21 cellular contexts compared by ENCODE assay signal in genomic region chr17:34763727-34764665, GRCh38.
DNase-seq lines count a peak whose midpoint lies in the region; ATAC-seq and TF ChIP-seq lines count a peak whose summit lies in the region.
"Had no signal": no experiment of that assay in that cellular context is flagged by ENCODE, and none has a peak within 500 bp of the region (broad histone marks: within the 10 kb centered on the region; RNA-seq: fewer than 3 reads in every experiment).

No MANE protein-coding gene starts in this region.

- H3K23me2 ChIP-seq in H9 (ENCODE audit: insufficient read length, low read depth, low read length, poor library complexity, severe bottlenecking), result no peaks in the 10 kb centered on the region

- no peak for TF ChIP-seq CTCF in CD14-positive monocyte (IDR thresholded peaks at IDR 0.05)
- no peak for TF ChIP-seq CTCF in H9 (conservative IDR thresholded peaks at IDR 0.05)

- WGBS in H9 (ENCODE audit: extremely low coverage, insufficient read length, low lambda C conversion rate), result no CpG with 5 or more reads among the region's 7 CpGs

- no peak overlapping the region for H4K91ac ChIP-seq in H9 (ENCODE audit: insufficient read length, low read depth, low read length)

- peaks cover 5% of the 10 kb centered on the region; the same call in 1 of the 2 replicates for H3K4me1 ChIP-seq in H9 (ENCODE audit: insufficient read depth, low read length)
- H3K4me1 ChIP-seq: parathyroid adenoma, upper lobe of right lung had no signal

- no peak overlapping the region for H2BK120ac ChIP-seq in H9 (ENCODE audit: low read depth, low read length, poor library complexity, severe bottlenecking)

- no peak overlapping the region for H2BK5ac ChIP-seq in H9 (ENCODE audit: insufficient read length, low read length)

- H2BK12ac ChIP-seq in H9 (ENCODE audit: insufficient read length, low read depth, low read length), result no peak overlapping the region

- H3K56ac ChIP-seq in H9 (ENCODE audit: insufficient read length, low read depth, low read length), result no peak overlapping the region

- no peaks in the 10 kb centered on the region for H3K79me2 ChIP-seq in H9 (ENCODE audit: insufficient read depth, low read length)
- H3K79me2 ChIP-seq: parathyroid adenoma had no signal

- ATAC-seq in GM21619 (IDR thresholded peaks at IDR 0.05; ENCODE audit: unreplicated experiment), result no peak
- no peak for ATAC-seq in HG03460 (IDR thresholded peaks at IDR 0.05; ENCODE audit: unreplicated experiment)
- ATAC-seq: activated T-helper 17 cell treated with anti-CD3 and anti-CD28 coated beads, Interleukin-2, amount 50 U/mL, for 72 hours; naive thymus-derived CD8-positive, alpha-beta T cell; sciatic nerve; upper lobe of right lung had no signal

- H3K27me3 Mint-ChIP-seq in CD14-positive monocyte (ENCODE audit: low read depth in 3 of 3) (peaks cover 3 to 7% (median 3%) of the 10 kb centered on the region in 3 donors), H9 (ENCODE audit: low read depth) (peaks cover 7% of the 10 kb centered on the region)

- H3K27ac Mint-ChIP-seq in CD14-positive monocyte (no peak overlapping the region), H9 (peak overlapping the region in 1 of 3 experiments; percentile 2; a peak in 1 of 7 replicates)
- H3K27ac Mint-ChIP-seq: activated naive CD8-positive, alpha-beta T cell treated with anti-CD3 and anti-CD28 coated beads for 36 hours; activated T-helper 17 cell treated with anti-CD3 and anti-CD28 coated beads, Interleukin-2, amount 50 U/mL, for 72 hours; naive thymus-derived CD8-positive, alpha-beta T cell had no signal

- H3T11ph ChIP-seq in H9 (ENCODE audit: low read length), result no peak overlapping the region

- no peak overlapping the region for H4K5ac ChIP-seq in H9 (ENCODE audit: insufficient read length, low read depth, low read length)

- 0 out of 2 replicates have a peak, but pooled peaks cover 2% of the 10 kb centered on the region for H3K27me3 ChIP-seq in H9 (ENCODE audit: insufficient read depth, low read length)
- H3K27me3 ChIP-seq: upper lobe of right lung had no signal

- no peak overlapping the region for H2AK5ac ChIP-seq in H9 (ENCODE audit: insufficient read length, low read length)

- H3K9ac ChIP-seq in H9 (ENCODE audit: extremely low read depth, insufficient read length, low read length), result no peak overlapping the region
- H3K9ac ChIP-seq: parathyroid adenoma had no signal

- no peak overlapping the region for H2BK15ac ChIP-seq in H9 (ENCODE audit: low read depth, low read length)

- no peak overlapping the region for H4K8ac ChIP-seq in H9 (replicated peaks; ENCODE audit: insufficient read length, low read depth, low read length)

- H3K9me3 Mint-ChIP-seq in CD14-positive monocyte (no peaks in the 10 kb centered on the region), H9 (no peaks in the 10 kb centered on the region)
- H3K9me3 Mint-ChIP-seq: activated naive CD8-positive, alpha-beta T cell treated with anti-CD3 and anti-CD28 coated beads for 36 hours; activated T-helper 17 cell treated with anti-CD3 and anti-CD28 coated beads, Interleukin-2, amount 50 U/mL, for 72 hours; naive thymus-derived CD8-positive, alpha-beta T cell had no signal

- peak; percentile 30 for DNase-seq in CD14-positive monocyte (ENCODE audit: low spot score)
- DNase-seq in H9, result peak; percentile 26
- peak; percentile 26 for DNase-seq in astrocyte of the hippocampus (ENCODE audit: low read depth, low spot score)
- peak; percentile 72 for DNase-seq in mesenteric fat pad (ENCODE audit: low spot score)
- DNase-seq in OCI-M1 (lab: John Stamatoyannopoulos, UW), result no peak
- no peak for DNase-seq in NCI-H2227 (lab: John Stamatoyannopoulos, UW; ENCODE audit: unreplicated experiment)
- DNase-seq: activated naive CD8-positive, alpha-beta T cell treated with anti-CD3 and anti-CD28 coated beads for 36 hours; KBM-7; mesenchymal stem cell; NCI-H187; NCI-H2227 treated with DMSO at 0.1 percent for 48 hours; NCI-H748 treated with DMSO at 0.1 percent for 48 hours; T-helper 2 cell; upper lobe of right lung had no signal

- no peaks in the 10 kb centered on the region for H3K9me3 ChIP-seq in H9 (ENCODE audit: control insufficient read depth, low read depth, low read length)
- H3K9me3 ChIP-seq: upper lobe of right lung had no signal

- H3K23ac ChIP-seq in H9 (ENCODE audit: insufficient read length, low read depth, low read length), result no peak overlapping the region

- H3K4me3 Mint-ChIP-seq in CD14-positive monocyte, result no peak overlapping the region
- no peak overlapping the region for H3K4me3 Mint-ChIP-seq in H9
- H3K4me3 Mint-ChIP-seq: activated naive CD8-positive, alpha-beta T cell treated with anti-CD3 and anti-CD28 coated beads for 36 hours; activated T-helper 17 cell treated with anti-CD3 and anti-CD28 coated beads, Interleukin-2, amount 50 U/mL, for 72 hours; naive thymus-derived CD8-positive, alpha-beta T cell had no signal

- H4K20me1 ChIP-seq in H9 (ENCODE audit: control insufficient read depth, insufficient read depth, insufficient read length), result no peaks in the 10 kb centered on the region

- H3K36me3 Mint-ChIP-seq in CD14-positive monocyte, result no peaks in the 10 kb centered on the region
- no peaks in the 10 kb centered on the region for H3K36me3 Mint-ChIP-seq in H9 (ENCODE audit: insufficient read depth in 1 of 3, low read depth in 3 of 3)
- H3K36me3 Mint-ChIP-seq: activated naive CD8-positive, alpha-beta T cell treated with anti-CD3 and anti-CD28 coated beads for 36 hours; naive thymus-derived CD8-positive, alpha-beta T cell had no signal

- no peak overlapping the region for H3K14ac ChIP-seq in H9 (ENCODE audit: insufficient read depth, low read length)

- no peaks in the 10 kb centered on the region for H3K79me1 ChIP-seq in H9 (ENCODE audit: insufficient read depth, low read depth, low read length, poor library complexity, severe bottlenecking)

- H3K4ac ChIP-seq in H9 (ENCODE audit: low read depth, low read length), result no peak overlapping the region

- H2BK20ac ChIP-seq in H9 (ENCODE audit: low read depth, low read length, poor library complexity, severe bottlenecking), result no peak overlapping the region

- H3K4me1 Mint-ChIP-seq in CD14-positive monocyte (no peaks in the 10 kb centered on the region), H9 (peaks cover 20 to 44% of the 10 kb centered on the region in 2 experiments)
- H3K4me1 Mint-ChIP-seq: activated naive CD8-positive, alpha-beta T cell treated with anti-CD3 and anti-CD28 coated beads for 36 hours; activated T-helper 17 cell treated with anti-CD3 and anti-CD28 coated beads, Interleukin-2, amount 50 U/mL, for 72 hours; naive thymus-derived CD8-positive, alpha-beta T cell had no signal

- no peak overlapping the region for H3K27ac ChIP-seq in H9 (ENCODE audit: insufficient read length, low read depth, low read length)
- H3K27ac ChIP-seq: parathyroid adenoma, upper lobe of right lung, VCaP had no signal

- no peak overlapping the region for H3K18ac ChIP-seq in H9 (ENCODE audit: insufficient read length, low read depth, low read length)

- H2AFZ ChIP-seq in H9 (ENCODE audit: low read length), result no peak overlapping the region
- H2AFZ ChIP-seq: parathyroid adenoma had no signal

- H3K4me2 ChIP-seq in H9 (ENCODE audit: insufficient read depth, insufficient read length, low read length), result no peak overlapping the region

- intact Hi-C loops in CD14-positive monocyte (cut with micrococcal nuclease), result no loop called here

Comparison
In these comparisons a context has a peak if more than half of its experiments do, and no peak if none do; other contexts are left out.
1. DNase-seq: peak in CD14-positive monocyte (single experiment), H9 (single experiment), astrocyte of the hippocampus (single experiment) and mesenteric fat pad (single experiment); none in OCI-M1 (single experiment) and NCI-H2227 (single experiment).